ENCODE assay signal across 8 cellular contexts in the genomic region with DNA sequence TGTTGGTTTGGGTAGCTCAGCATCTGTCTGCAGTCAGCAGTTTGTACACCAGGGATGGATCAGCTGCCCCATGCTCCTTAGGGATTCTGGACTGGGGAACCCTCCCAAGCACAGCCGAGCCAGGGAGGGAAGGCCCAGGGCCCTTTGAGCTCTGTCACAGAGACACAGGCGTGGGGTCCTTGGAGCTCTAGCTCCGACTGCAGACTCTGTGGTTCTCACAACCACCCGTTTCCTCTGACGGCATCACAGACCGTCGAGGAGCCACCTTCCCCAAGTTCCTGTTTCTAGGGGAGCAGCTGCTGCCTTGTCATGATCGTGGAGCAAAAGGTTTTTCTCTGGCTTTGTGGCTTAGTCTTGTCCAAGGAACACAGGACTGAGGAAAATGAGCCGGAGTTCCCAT. TPM values are rescaled to one million over a fixed set of nuclear protein-coding genes. Genes with fewer than 3 reads are reported as not detected.
A peak's percentile ranks its signal among the peaks of the same experiment; 100 is the strongest.
DNase-seq lines count a peak whose midpoint lies in the region; TF ChIP-seq lines count a peak whose summit lies in the region.

A gene with protein sequence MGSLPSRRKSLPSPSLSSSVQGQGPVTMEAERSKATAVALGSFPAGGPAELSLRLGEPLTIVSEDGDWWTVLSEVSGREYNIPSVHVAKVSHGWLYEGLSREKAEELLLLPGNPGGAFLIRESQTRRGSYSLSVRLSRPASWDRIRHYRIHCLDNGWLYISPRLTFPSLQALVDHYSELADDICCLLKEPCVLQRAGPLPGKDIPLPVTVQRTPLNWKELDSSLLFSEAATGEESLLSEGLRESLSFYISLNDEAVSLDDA (minus strand): TSS at position 199 of the 400 bp plus-strand sequence. CDS start 4,861 bp downstream, outside the sequence.

- peak within 1 kb of the TSS; percentile 97 for H3K27ac Mint-ChIP-seq in activated naive CD8-positive, alpha-beta T cell treated with anti-CD3 and anti-CD28 coated beads for 36 hours
- no peak within 1 kb of the TSS for H3K27ac Mint-ChIP-seq in endothelial cell (ENCODE audit: unreplicated experiment)

- H3K27me3 Mint-ChIP-seq in activated naive CD8-positive, alpha-beta T cell treated with anti-CD3 and anti-CD28 coated beads for 36 hours: no peaks in the 10 kb centered on the region
- no peaks in the 10 kb centered on the region for H3K27me3 Mint-ChIP-seq in endothelial cell (ENCODE audit: unreplicated experiment)

- TF ChIP-seq CTCF in GM06990 (IDR thresholded peaks at IDR 0.05; ENCODE audit: insufficient read depth, low read length, poor library complexity, severe bottlenecking) (no peak), endothelial cell (IDR thresholded peaks at IDR 0.05; ENCODE audit: unreplicated experiment) (no peak)

- H3K4me3 Mint-ChIP-seq in activated naive CD8-positive, alpha-beta T cell treated with anti-CD3 and anti-CD28 coated beads for 36 hours: peak within 1 kb of the TSS; percentile 98
- no peak within 1 kb of the TSS for H3K4me3 Mint-ChIP-seq in endothelial cell (ENCODE audit: unreplicated experiment)

- H3K36me3 Mint-ChIP-seq in activated naive CD8-positive, alpha-beta T cell treated with anti-CD3 and anti-CD28 coated beads for 36 hours: peaks cover 41% of the 10 kb centered on the region
- no peaks in the 10 kb centered on the region for H3K36me3 Mint-ChIP-seq in endothelial cell (ENCODE audit: low read depth, unreplicated experiment)

- no peaks in the 10 kb centered on the region for H3K36me3 ChIP-seq in GM06990 (ENCODE audit: control insufficient read depth, insufficient read depth, low read length)

- peaks cover 46% of the 10 kb centered on the region for H3K4me1 Mint-ChIP-seq in activated naive CD8-positive, alpha-beta T cell treated with anti-CD3 and anti-CD28 coated beads for 36 hours
- H3K4me1 Mint-ChIP-seq in endothelial cell (ENCODE audit: unreplicated experiment): no peaks in the 10 kb centered on the region

- no peak within 1 kb of the TSS for H3K4me3 ChIP-seq in GM06990 (replicated peaks; ENCODE audit: low read depth, low read length)

- DNase-seq in GM06990 (ENCODE audit: extremely low read depth, insufficient read length) (peak; percentile 33), T-helper 2 cell (peak in 4 of 5 experiments; percentile 45 to 88 (median 62)), NCI-H748 treated with DMSO at 0.1 percent for 48 hours (lab: John Stamatoyannopoulos, UW) (no peak), endothelial cell (ENCODE audit: low spot score) (no peak), hypothalamus (lab: John Stamatoyannopoulos, UW) (no peak), NCI-H446 (lab: John Stamatoyannopoulos, UW) (no peak)
- peak; percentile 65 for DNase-seq in activated naive CD8-positive, alpha-beta T cell treated with anti-CD3 and anti-CD28 coated beads for 36 hours
- DNase-seq in stimulated activated CD4-positive, alpha-beta T cell treated with anti-CD3 and anti-CD28 coated beads, Interleukin-1b, Interleukin-23, amount 100 ng/mL, for 24 hours (ENCODE audit: low read depth in 4 of 4, low spot score in 1 of 4): peak in 3 of 4 experiments; percentile 28 to 52 (median 32)

- no peaks in the 10 kb centered on the region for H3K9me3 Mint-ChIP-seq in activated naive CD8-positive, alpha-beta T cell treated with anti-CD3 and anti-CD28 coated beads for 36 hours
- no peaks in the 10 kb centered on the region for H3K9me3 Mint-ChIP-seq in endothelial cell (ENCODE audit: unreplicated experiment)

- no peaks in the 10 kb centered on the region for H3K27me3 ChIP-seq in GM06990 (replicated peaks; ENCODE audit: control insufficient read depth, insufficient read depth, low read length)

RNA-seq across cellular contexts. Expression of the gene that starts here (rescaled TPM):
- total RNA-seq in activated naive CD8-positive, alpha-beta T cell treated with anti-CD3 and anti-CD28 coated beads for 36 hours: 10 to 100 TPM; 70.6 to 73.4 TPM
- not detected for total RNA-seq in endothelial cell (ENCODE audit: unreplicated experiment)

Comparison
In these comparisons a context has a peak if more than half of its experiments do, and no peak if none do; other contexts are left out.
1. RNA of the gene that starts here (total RNA-seq): 70.6 to 73.4 TPM in activated naive CD8-positive, alpha-beta T cell treated with anti-CD3 and anti-CD28 coated beads for 36 hours; not detected in endothelial cell (single experiment); every median in the first group is over 10 times any median in the second.
2. DNase-seq: peak in GM06990 (single experiment), T-helper 2 cell (4 of 5), activated naive CD8-positive, alpha-beta T cell treated with anti-CD3 and anti-CD28 coated beads for 36 hours (single experiment) and stimulated activated CD4-positive, alpha-beta T cell treated with anti-CD3 and anti-CD28 coated beads, Interleukin-1b, Interleukin-23, amount 100 ng/mL, for 24 hours (3 of 4); none in NCI-H748 treated with DMSO at 0.1 percent for 48 hours (single experiment), endothelial cell (single experiment), hypothalamus (0 of 51) and NCI-H446 (0 of 2).